Comparison of ENCODE assay signal across 26 cellular contexts in the genomic region with DNA sequence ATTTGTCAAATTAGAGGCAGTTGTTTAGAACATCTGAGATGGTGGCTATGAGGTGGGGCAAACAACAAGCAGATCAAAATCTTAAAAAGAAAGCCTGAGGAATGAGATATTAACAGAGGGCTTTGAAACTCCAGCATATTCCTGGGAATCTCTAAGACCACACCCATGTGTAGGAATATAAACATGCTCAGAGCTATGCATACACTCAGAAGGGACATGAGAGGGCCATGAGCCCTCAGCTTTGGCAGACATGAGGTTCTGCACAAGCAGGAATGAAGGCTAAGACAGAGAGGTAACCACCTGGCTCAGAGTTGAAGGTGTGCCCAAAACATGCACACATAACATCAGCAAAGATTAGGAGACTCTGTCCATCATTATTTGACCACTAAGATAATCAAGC. TPM values are rescaled to one million over a fixed set of nuclear protein-coding genes. Genes with fewer than 3 reads are reported as not detected.
"Had no signal": no experiment of that assay in that cellular context is flagged by ENCODE, and none has a peak within 500 bp of the region (broad histone marks: within the 10 kb centered on the region; RNA-seq: fewer than 3 reads in every experiment).

No MANE protein-coding gene starts in this region.

- H3K27ac Mint-ChIP-seq: activated CD8-positive, alpha-beta T cell treated with anti-CD3 and anti-CD28 coated beads for 36 hours; activated T-cell treated with anti-CD3 and anti-CD28 coated beads, Interleukin-2, amount 50 U/mL, for 72 hours; brain had no signal

- H3K4me3 ChIP-seq: cardiac muscle cell, MG63, SJSA1 had no signal

- DNase-seq: activated CD4-positive, alpha-beta T cell treated with anti-CD3 and anti-CD28 coated beads for 4 hours; activated CD8-positive, alpha-beta memory T cell treated with anti-CD3 and anti-CD28 coated beads, Interleukin-2, amount 50 U/mL, for 4 hours; activated CD8-positive, alpha-beta T cell treated with anti-CD3 and anti-CD28 coated beads for 36 hours; activated gamma-delta T cell treated with Interleukin-2 at 50 U/mL for 16 hours; activated naive CD4-positive, alpha-beta T cell treated with anti-CD3 and anti-CD28 coated beads, Interleukin-2, amount 50 U/mL, for 16 hours; activated T-cell treated with anti-CD3 and anti-CD28 coated beads, Interleukin-2, amount 50 U/mL, for 72 hours; MG63; MV-4-11; NCI-H1092 treated with DMSO at 0.1 percent for 48 hours; NCI-H1417 treated with DMSO at 0.1 percent for 48 hours; NCI-H1694; NCI-H2029; NCI-H2107; NCI-H2171 treated with DMSO at 0.1 percent for 48 hours; NCI-H345; NCI-H510A treated with DMSO at 0.1 percent for 48 hours; NCI-H69; NK-92 treated with Interleukin-12 subunit alpha and Interleukin-12 subunit beta, amount 100 ng/mL, for 24 hours; PC-3; SHP77; SW 1271 had no signal

- H3K36me3 ChIP-seq: cardiac muscle cell, MG63, SJSA1 had no signal

- H3K4me3 Mint-ChIP-seq: activated CD8-positive, alpha-beta T cell treated with anti-CD3 and anti-CD28 coated beads for 36 hours; activated T-cell treated with anti-CD3 and anti-CD28 coated beads, Interleukin-2, amount 50 U/mL, for 72 hours; brain had no signal

- H3K4me1 Mint-ChIP-seq: brain had no signal

- H3K36me3 Mint-ChIP-seq: brain had no signal

- H3K27ac ChIP-seq: cardiac muscle cell, SJSA1 had no signal

- H3K27me3 Mint-ChIP-seq: activated CD8-positive, alpha-beta T cell treated with anti-CD3 and anti-CD28 coated beads for 36 hours had no signal

- H3K27me3 ChIP-seq: cardiac muscle cell, MG63, SJSA1 had no signal

- ATAC-seq: activated CD4-positive, CD25-positive, alpha-beta regulatory T cell treated with anti-CD3 and anti-CD28 coated beads, Interleukin-2, amount 50 U/mL, for 24 hours; activated CD8-positive, alpha-beta T cell treated with anti-CD3 and anti-CD28 coated beads for 36 hours; activated T-cell treated with anti-CD3 and anti-CD28 coated beads, Interleukin-2, amount 50 U/mL, for 72 hours; PC-3; SK-N-SH treated with all-trans-retinoic acid at 6 μM for 48 hours had no signal

- H3K9me3 ChIP-seq: SJSA1 had no signal

RNA-seq across cellular contexts. Expression of a gene that starts 37.9 kb away (rescaled TPM):
- total RNA-seq: cardiac muscle cell had no signal
